ENCODE assay signal across 1 cellular context in genomic region chr15:78872155-78872971, GRCh38.
TF ChIP-seq lines count a peak whose summit lies in the region.

A gene with protein sequence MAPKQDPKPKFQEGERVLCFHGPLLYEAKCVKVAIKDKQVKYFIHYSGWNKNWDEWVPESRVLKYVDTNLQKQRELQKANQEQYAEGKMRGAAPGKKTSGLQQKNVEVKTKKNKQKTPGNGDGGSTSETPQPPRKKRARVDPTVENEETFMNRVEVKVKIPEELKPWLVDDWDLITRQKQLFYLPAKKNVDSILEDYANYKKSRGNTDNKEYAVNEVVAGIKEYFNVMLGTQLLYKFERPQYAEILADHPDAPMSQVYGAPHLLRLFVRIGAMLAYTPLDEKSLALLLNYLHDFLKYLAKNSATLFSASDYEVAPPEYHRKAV (plus strand): TSS chr15:78872890. CDS start chr15:78873018, 128 bp downstream.

TF ChIP-seq in H1, 55 proteins besides CTCF, POLR2A, EP300 and RAD21:
- peak; percentile 86 for TF ChIP-seq SIX5 (IDR thresholded peaks at IDR 0.05; ENCODE audit: low read depth, low read length)
- TF ChIP-seq CHD2 (IDR thresholded peaks at IDR 0.05; ENCODE audit: low read length): peak; percentile 76
- TF ChIP-seq SIN3A (conservative IDR thresholded peaks at IDR 0.05 in 1 of 2, IDR thresholded peaks at IDR 0.05 in 1 of 2; ENCODE audit: low read depth in 1 of 2, low read length in 2 of 2): 0 out of 4 replicates have a peak, but pooled peaks of 1 of the 2 experiments have one; percentile 39
- TF ChIP-seq RBBP5 (IDR thresholded peaks at IDR 0.05; ENCODE audit: borderline replicate concordance, low read depth, low read length): peak; percentile 57
- TF ChIP-seq ASH2L (IDR thresholded peaks at IDR 0.05; ENCODE audit: low read length): peak; percentile 40
- TF ChIP-seq ATF3 (IDR thresholded peaks at IDR 0.05; ENCODE audit: insufficient read depth, low read depth, low read length): peak; percentile 91; the same call in 1 of the 2 replicates
- TF ChIP-seq CTBP2 (IDR thresholded peaks at IDR 0.05; ENCODE audit: borderline replicate concordance, insufficient read depth, insufficient read length, low read length): no peak
- peak; percentile 95 for TF ChIP-seq KDM4A (IDR thresholded peaks at IDR 0.05; ENCODE audit: low read depth, low read length, severe bottlenecking)
- no peak for TF ChIP-seq CBX8 (IDR thresholded peaks at IDR 0.05; ENCODE audit: borderline replicate concordance, low read depth, low read length)
- TF ChIP-seq SRF (IDR thresholded peaks at IDR 0.05; ENCODE audit: low read depth, low read length): peak; percentile 88
- TF ChIP-seq TBP (IDR thresholded peaks at IDR 0.05; ENCODE audit: low read depth, low read length): peak; percentile 54; the same call in 1 of the 2 replicates
- 0 out of 2 replicates have a peak, but pooled peaks have one; percentile 16 for TF ChIP-seq YY1 (IDR thresholded peaks at IDR 0.05; ENCODE audit: low read depth, low read length)
- peak; percentile 72; the same call in 1 of the 2 replicates for TF ChIP-seq SP1 (IDR thresholded peaks at IDR 0.05; ENCODE audit: low read depth, low read length)
- TF ChIP-seq TAF1 (IDR thresholded peaks at IDR 0.05; ENCODE audit: low read depth, low read length): no peak
- peak; percentile 55 for TF ChIP-seq NRF1 (IDR thresholded peaks at IDR 0.05; ENCODE audit: low read depth, low read length)
- TF ChIP-seq, protein P1, sequence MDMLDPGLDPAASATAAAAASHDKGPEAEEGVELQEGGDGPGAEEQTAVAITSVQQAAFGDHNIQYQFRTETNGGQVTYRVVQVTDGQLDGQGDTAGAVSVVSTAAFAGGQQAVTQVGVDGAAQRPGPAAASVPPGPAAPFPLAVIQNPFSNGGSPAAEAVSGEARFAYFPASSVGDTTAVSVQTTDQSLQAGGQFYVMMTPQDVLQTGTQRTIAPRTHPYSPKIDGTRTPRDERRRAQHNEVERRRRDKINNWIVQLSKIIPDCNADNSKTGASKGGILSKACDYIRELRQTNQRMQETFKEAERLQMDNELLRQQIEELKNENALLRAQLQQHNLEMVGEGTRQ (IDR thresholded peaks at IDR 0.05; ENCODE audit: low read length): no peak
- TF ChIP-seq, protein P2, sequence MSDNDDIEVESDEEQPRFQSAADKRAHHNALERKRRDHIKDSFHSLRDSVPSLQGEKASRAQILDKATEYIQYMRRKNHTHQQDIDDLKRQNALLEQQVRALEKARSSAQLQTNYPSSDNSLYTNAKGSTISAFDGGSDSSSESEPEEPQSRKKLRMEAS (IDR thresholded peaks at IDR 0.05): peak; percentile 20; the same call in 1 of the 2 replicates
- TF ChIP-seq CREB1 (IDR thresholded peaks at IDR 0.05): peak; percentile 95
